ENCODE assay signal across 1 cellular context in the genomic region with DNA sequence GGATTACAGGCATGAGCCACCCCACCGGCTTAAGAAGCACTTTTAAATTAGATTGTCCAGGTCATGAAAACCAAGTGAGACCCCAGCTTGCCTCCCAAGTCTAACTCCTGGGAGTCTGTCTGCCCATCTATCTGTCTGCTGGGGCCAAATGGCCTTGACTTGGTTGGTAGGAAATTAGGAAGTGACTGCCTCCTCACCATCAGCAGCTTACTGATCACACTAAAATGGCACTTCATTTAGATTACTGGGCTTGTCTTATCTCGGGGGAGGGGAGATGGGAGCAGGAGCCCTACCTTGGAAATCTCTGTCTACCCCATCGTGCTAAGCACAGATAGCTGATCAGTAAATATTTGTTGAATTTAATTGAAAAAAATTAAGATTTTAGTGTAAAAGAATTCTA.
TF ChIP-seq lines count a peak whose summit lies in the region.

No MANE protein-coding gene starts in this region.

TF ChIP-seq in H1, 55 proteins besides CTCF, POLR2A, EP300 and RAD21:
- TF ChIP-seq EGR1 (IDR thresholded peaks at IDR 0.05; ENCODE audit: borderline replicate concordance, low read depth, low read length) (no peak), CBX5 (IDR thresholded peaks at IDR 0.05; ENCODE audit: low read depth, low read length) (no peak), SIRT6 (IDR thresholded peaks at IDR 0.05; ENCODE audit: low read length) (no peak), SIX5 (IDR thresholded peaks at IDR 0.05; ENCODE audit: low read depth, low read length) (no peak), KDM1A (IDR thresholded peaks at IDR 0.05; ENCODE audit: borderline replicate concordance, low read length) (no peak), JUND (IDR thresholded peaks at IDR 0.05; ENCODE audit: low read length) (no peak), YY1 (IDR thresholded peaks at IDR 0.05; ENCODE audit: low read depth, low read length) (no peak), POLR2AphosphoS5 (IDR thresholded peaks at IDR 0.05; ENCODE audit: low read depth, low read length) (no peak), E2F6 (IDR thresholded peaks at IDR 0.05) (no peak), CBX8 (IDR thresholded peaks at IDR 0.05; ENCODE audit: borderline replicate concordance, low read depth, low read length) (no peak), BRCA1 (IDR thresholded peaks at IDR 0.05; ENCODE audit: low read depth, low read length) (no peak)
- TF ChIP-seq, protein P1, sequence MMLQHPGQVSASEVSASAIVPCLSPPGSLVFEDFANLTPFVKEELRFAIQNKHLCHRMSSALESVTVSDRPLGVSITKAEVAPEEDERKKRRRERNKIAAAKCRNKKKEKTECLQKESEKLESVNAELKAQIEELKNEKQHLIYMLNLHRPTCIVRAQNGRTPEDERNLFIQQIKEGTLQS (IDR thresholded peaks at IDR 0.05; ENCODE audit: insufficient read depth, low read depth, low read length) = no peak
- TF ChIP-seq, protein P2, sequence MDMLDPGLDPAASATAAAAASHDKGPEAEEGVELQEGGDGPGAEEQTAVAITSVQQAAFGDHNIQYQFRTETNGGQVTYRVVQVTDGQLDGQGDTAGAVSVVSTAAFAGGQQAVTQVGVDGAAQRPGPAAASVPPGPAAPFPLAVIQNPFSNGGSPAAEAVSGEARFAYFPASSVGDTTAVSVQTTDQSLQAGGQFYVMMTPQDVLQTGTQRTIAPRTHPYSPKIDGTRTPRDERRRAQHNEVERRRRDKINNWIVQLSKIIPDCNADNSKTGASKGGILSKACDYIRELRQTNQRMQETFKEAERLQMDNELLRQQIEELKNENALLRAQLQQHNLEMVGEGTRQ (IDR thresholded peaks at IDR 0.05; ENCODE audit: low read length) = no peak
